In the genomic region with DNA sequence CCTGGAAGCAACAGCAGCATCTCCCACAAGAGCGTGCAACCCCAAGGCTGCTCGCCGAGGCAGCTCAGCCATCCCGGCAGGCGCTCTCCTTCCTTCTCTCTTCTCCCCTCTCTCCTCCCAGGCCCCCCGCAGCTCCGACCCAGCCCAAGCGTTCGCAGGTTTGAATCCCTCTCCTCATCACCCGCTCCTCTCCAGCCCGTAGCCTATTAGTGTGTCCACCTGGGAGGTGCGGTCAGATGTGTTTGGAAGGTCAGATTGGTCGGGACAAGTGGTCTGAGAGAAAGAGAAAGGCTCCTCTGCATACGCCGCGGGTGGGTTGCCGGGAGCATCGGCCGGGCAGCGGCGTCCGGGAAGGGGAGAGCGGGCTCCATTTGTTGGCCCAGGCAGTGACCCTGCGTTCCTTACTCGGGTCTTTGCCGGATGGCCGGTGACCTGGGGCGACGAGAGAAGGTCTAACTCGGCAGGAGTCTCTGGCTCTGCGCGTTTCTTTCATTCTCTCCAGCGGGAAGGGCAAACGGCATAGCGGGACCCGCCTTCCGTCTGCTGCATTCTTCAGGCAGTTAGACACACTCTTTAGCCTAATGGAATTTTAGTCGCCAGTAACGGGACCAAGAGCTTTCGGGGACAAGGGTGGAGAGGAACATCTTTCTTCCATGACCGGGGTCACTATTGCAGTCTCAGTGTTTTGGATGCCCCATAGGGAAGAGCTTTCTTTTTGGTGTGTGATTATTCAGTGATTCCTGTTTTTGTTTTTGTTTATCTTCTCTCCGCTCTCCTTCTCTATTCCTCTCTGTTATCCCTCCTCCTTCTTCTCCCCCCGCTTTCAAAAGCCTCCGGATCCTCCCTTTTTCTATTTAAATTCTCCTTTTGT, we compare ENCODE assay signal across 8 cellular contexts. TPM values are rescaled to one million over a fixed set of nuclear protein-coding genes. Genes with fewer than 3 reads are reported as not detected.
DNase-seq lines count a peak whose midpoint lies in the region; ATAC-seq and TF ChIP-seq lines count a peak whose summit lies in the region.

No MANE protein-coding gene starts in this region.

- no peak for TF ChIP-seq POLR2A in Peyer's patch (IDR thresholded peaks at IDR 0.05)

- H3K27me3 ChIP-seq in Caco-2 (replicated peaks; ENCODE audit: control insufficient read depth, insufficient read depth, low read length) (no peaks in the 10 kb centered on the region), Peyer's patch (peaks cover 0 to 34% of the 10 kb centered on the region in 2 donors), colonic mucosa (peaks cover 52% of the 10 kb centered on the region)

- H3K27ac ChIP-seq in Peyer's patch (no peak overlapping the region), colonic mucosa (no peak overlapping the region)

- no peak overlapping the region for H3K27ac Mint-ChIP-seq in Caco-2 (ENCODE audit: unreplicated experiment)

- ATAC-seq in GM21717 (IDR thresholded peaks at IDR 0.05; ENCODE audit: unreplicated experiment) (peak; percentile 24), GM19328 (IDR thresholded peaks at IDR 0.05; ENCODE audit: unreplicated experiment) (no peak), omental fat pad (ENCODE audit: low FRiP score) (no peak)

- H3K36me3 Mint-ChIP-seq in Caco-2 (ENCODE audit: insufficient read depth, unreplicated experiment), result no peaks in the 10 kb centered on the region

- no peaks in the 10 kb centered on the region for H3K9me3 Mint-ChIP-seq in Caco-2 (ENCODE audit: unreplicated experiment)

- intact Hi-C loops in Caco-2 (cut with micrococcal nuclease; ENCODE audit: unreplicated experiment) (no loop called here), colonic mucosa (cut with DNase I) (no loop called here)

- H3K36me3 ChIP-seq in Caco-2 (ENCODE audit: control insufficient read depth, insufficient read depth, low read length) (no peaks in the 10 kb centered on the region), Peyer's patch (no peaks in the 10 kb centered on the region), colonic mucosa (no peaks in the 10 kb centered on the region)

- H3K4me1 ChIP-seq in Caco-2, result no peaks in the 10 kb centered on the region
- H3K4me1 ChIP-seq in Peyer's patch, result peaks cover 0 to 24% (median 3%) of the 10 kb centered on the region in 4 donors
- H3K4me1 ChIP-seq in colonic mucosa, result peaks cover 12% of the 10 kb centered on the region

- H3K9ac ChIP-seq in colonic mucosa (ENCODE audit: low read depth in 2 of 2, low read length in 2 of 2), result no peak overlapping the region

- no peaks in the 10 kb centered on the region for H3K9me3 ChIP-seq in Caco-2
- no peaks in the 10 kb centered on the region for H3K9me3 ChIP-seq in Peyer's patch
- H3K9me3 ChIP-seq in colonic mucosa, result no peaks in the 10 kb centered on the region

- H3K4me3 Mint-ChIP-seq in Caco-2 (ENCODE audit: unreplicated experiment), result peak overlapping the region; percentile 2

- H3K4me1 Mint-ChIP-seq in Caco-2 (ENCODE audit: low read depth, unreplicated experiment), result peaks cover 7% of the 10 kb centered on the region

- DNase-seq in Caco-2 (no peak), Peyer's patch (peak in 1 of 3 donors; percentile 50), colonic mucosa (no peak), kidney tubule cell (ENCODE audit: low spot score) (peak; percentile 26), omental fat pad (ENCODE audit: low spot score) (no peak)
- peak; percentile 25 for DNase-seq in stimulated activated CD8-positive, alpha-beta memory T cell treated with anti-CD3 and anti-CD28 coated beads, Interleukin-4, amount 100 ng/mL, for 48 hours

- no peak for TF ChIP-seq CTCF in Caco-2 (IDR thresholded peaks at IDR 0.05; ENCODE audit: insufficient read depth in 1 of 2, low read depth in 1 of 2, low read length in 1 of 2, severe bottlenecking in 1 of 2, unreplicated experiment in 1 of 2)
- TF ChIP-seq CTCF in Peyer's patch (IDR thresholded peaks at IDR 0.05), result no peak
- TF ChIP-seq CTCF in colonic mucosa (IDR thresholded peaks at IDR 0.05), result no peak
- no peak for TF ChIP-seq CTCF in omental fat pad (IDR thresholded peaks at IDR 0.05)

- BruUV-seq in Caco-2 (replicated peaks; lab: Mats Ljungman, UMichigan), result no TSS peak

- peaks cover 10% of the 10 kb centered on the region for H3K27me3 Mint-ChIP-seq in Caco-2 (ENCODE audit: insufficient read depth, unreplicated experiment)

- H3K4me3 ChIP-seq in Caco-2 (ENCODE audit: low read depth, low read length), result no peak overlapping the region
- H3K4me3 ChIP-seq in Peyer's patch, result peak overlapping the region in 3 of 4 donors; percentile 26 to 53 (median 50)
- peak overlapping the region; percentile 36 for H3K4me3 ChIP-seq in colonic mucosa

- POLR2A ChIA-PET in Caco-2 (lab: Charles Lee), result no interaction called here

- CTCF ChIA-PET in Caco-2 (lab: Charles Lee), result no interaction called here

RNA-seq across cellular contexts. Expression of a gene that starts 1.1 kb away (rescaled TPM):
- total RNA-seq in Caco-2 (2022) (not detected in 2 replicates), Peyer's patch (1 to 10 TPM in 1 of 4 donors, under 1 TPM in 3; 0.35 to 1.6 (median 0.68) TPM), colonic mucosa (under 1 TPM; 0.24 to 0.37 TPM), omental fat pad (not detected)

Comparison
In these comparisons a context has a peak if more than half of its experiments do, and no peak if none do; other contexts are left out.
1. DNase-seq: peak in kidney tubule cell (single experiment) and stimulated activated CD8-positive, alpha-beta memory T cell treated with anti-CD3 and anti-CD28 coated beads, Interleukin-4, amount 100 ng/mL, for 48 hours (single experiment); none in Caco-2 (0 of 2), colonic mucosa (single experiment) and omental fat pad (single experiment).